In the genomic region with DNA sequence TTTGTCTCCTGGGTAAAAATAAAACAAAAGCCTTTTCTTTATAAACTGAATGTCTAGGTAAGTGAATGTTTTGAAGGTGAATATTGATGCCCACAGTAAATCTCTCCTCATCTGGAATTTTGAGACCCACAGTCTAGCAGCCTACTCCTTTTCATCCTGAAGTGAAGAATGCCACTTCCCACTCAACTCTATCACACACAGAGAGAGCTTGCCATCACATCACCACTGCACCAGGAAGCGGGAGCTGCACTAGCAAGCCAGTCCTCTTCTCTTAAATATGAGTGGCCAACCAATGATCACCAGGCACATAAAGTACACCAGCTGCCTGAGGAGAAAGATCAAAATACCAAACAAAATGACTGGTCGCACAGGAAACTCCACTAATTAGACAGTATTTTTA, we compare ENCODE assay signal across 18 cellular contexts.
A peak's percentile ranks its signal among the peaks of the same experiment; 100 is the strongest.
DNase-seq lines count a peak whose midpoint lies in the region; ATAC-seq and TF ChIP-seq lines count a peak whose summit lies in the region.
"Had no signal": no experiment of that assay in that cellular context is flagged by ENCODE, and none has a peak within 500 bp of the region (broad histone marks: within the 10 kb centered on the region; RNA-seq: fewer than 3 reads in every experiment).

No MANE protein-coding gene starts in this region.

- no peaks in the 10 kb centered on the region for H3K36me3 ChIP-seq in GM23338 (ENCODE audit: insufficient read depth)

- H3F3A ChIP-seq in GM23338 (replicated peaks; ENCODE audit: low read depth) = no peaks in the 10 kb centered on the region

- H3K36me3 Mint-ChIP-seq in stimulated activated naive CD8-positive, alpha-beta T cell treated with anti-CD3 and anti-CD28 coated beads, Interleukin-15, Interleukin-2, amounts not matched to agents 100 ng/mL and 50 ng/mL, for 24 hours (ENCODE audit: low read depth) = peaks cover 47% of the 10 kb centered on the region
- no peaks in the 10 kb centered on the region for H3K36me3 Mint-ChIP-seq in GM23338 (ENCODE audit: low read depth)
- H3K36me3 Mint-ChIP-seq in activated naive CD8-positive, alpha-beta T cell = peaks cover 15% of the 10 kb centered on the region
- H3K36me3 Mint-ChIP-seq in stimulated activated effector memory CD8-positive, alpha-beta T cell treated with anti-CD3 and anti-CD28 coated beads, Interleukin-12 subunit alpha, Interleukin-12 subunit beta, amount 100 ng/mL, for 72 hours = peaks cover 19% of the 10 kb centered on the region
- H3K36me3 Mint-ChIP-seq: CD14-positive monocyte; CD8-positive, alpha-beta T cell had no signal

- TF ChIP-seq CTCF in GM23338 (conservative IDR thresholded peaks at IDR 0.05; ENCODE audit: low read depth in 2 of 2) = no peak

- no peaks in the 10 kb centered on the region for H3K27me3 Mint-ChIP-seq in stimulated activated naive CD8-positive, alpha-beta T cell treated with anti-CD3 and anti-CD28 coated beads, Interleukin-15, Interleukin-2, amounts not matched to agents 100 ng/mL and 50 ng/mL, for 24 hours
- H3K27me3 Mint-ChIP-seq in GM23338 (ENCODE audit: insufficient read depth, low read depth, poor library complexity) = no peaks in the 10 kb centered on the region
- no peaks in the 10 kb centered on the region for H3K27me3 Mint-ChIP-seq in activated naive CD8-positive, alpha-beta T cell

- peak overlapping the region; percentile 77 for H3K27ac Mint-ChIP-seq in stimulated activated naive CD8-positive, alpha-beta T cell treated with anti-CD3 and anti-CD28 coated beads, Interleukin-15, Interleukin-2, amounts not matched to agents 100 ng/mL and 50 ng/mL, for 24 hours
- H3K27ac Mint-ChIP-seq in GM23338 = no peak overlapping the region
- H3K27ac Mint-ChIP-seq in activated naive CD8-positive, alpha-beta T cell = peak overlapping the region; percentile 82
- H3K27ac Mint-ChIP-seq in stimulated activated effector memory CD8-positive, alpha-beta T cell treated with anti-CD3 and anti-CD28 coated beads, Interleukin-12 subunit alpha, Interleukin-12 subunit beta, amount 100 ng/mL, for 72 hours = peak overlapping the region; percentile 26
- H3K27ac Mint-ChIP-seq: CD8-positive, alpha-beta T cell; HFFc6 had no signal

- ATAC-seq in stimulated activated naive CD8-positive, alpha-beta T cell treated with anti-CD3 and anti-CD28 coated beads, Interleukin-15, Interleukin-2, amounts not matched to agents 100 U/mL and 50 U/mL, for 24 hours = no peak
- no peak for ATAC-seq in GM23338
- no peak for ATAC-seq in stimulated activated effector memory CD8-positive, alpha-beta T cell treated with anti-CD3 and anti-CD28 coated beads, Interleukin-12 subunit alpha, Interleukin-12 subunit beta, amount 100 ng/mL, for 72 hours
- ATAC-seq in GM19035 (IDR thresholded peaks at IDR 0.05; ENCODE audit: unreplicated experiment) = no peak
- ATAC-seq in HG02623 (IDR thresholded peaks at IDR 0.05; ENCODE audit: unreplicated experiment) = no peak
- ATAC-seq in GM19455 (IDR thresholded peaks at IDR 0.05; ENCODE audit: unreplicated experiment) = no peak
- ATAC-seq: A549; CD8-positive, alpha-beta T cell; K562 had no signal

- no peak for DNase-seq in stimulated activated naive CD8-positive, alpha-beta T cell treated with anti-CD3 and anti-CD28 coated beads, Interleukin-15, Interleukin-2, amounts not matched to agents 100 U/mL and 50 U/mL, for 24 hours
- no peak for DNase-seq in GM23338 (ENCODE audit: low spot score)
- no peak for DNase-seq in stimulated activated effector memory CD8-positive, alpha-beta T cell treated with anti-CD3 and anti-CD28 coated beads, Interleukin-12 subunit alpha, Interleukin-12 subunit beta, amount 100 ng/mL, for 72 hours (ENCODE audit: low spot score in 2 of 2)
- DNase-seq: CD8-positive, alpha-beta T cell; COR-L47; DMS153; DMS79 treated with DMSO at 0.1 percent for 48 hours; EL; HCEC 1CT; HFFc6 had no signal

- no peak overlapping the region for H3K27ac ChIP-seq in GM23338 (ENCODE audit: low read depth)
- H3K27ac ChIP-seq: A549 had no signal

- no peaks in the 10 kb centered on the region for H4K20me1 ChIP-seq in GM23338 (replicated peaks; ENCODE audit: insufficient read depth)

- no peak overlapping the region for H3K4me3 ChIP-seq in GM23338
- H3K4me3 ChIP-seq: A549, K562 had no signal

- H3K9me2 ChIP-seq in GM23338 (ENCODE audit: insufficient read depth) = no peaks in the 10 kb centered on the region

- H3K9me3 Mint-ChIP-seq in stimulated activated naive CD8-positive, alpha-beta T cell treated with anti-CD3 and anti-CD28 coated beads, Interleukin-15, Interleukin-2, amounts not matched to agents 100 ng/mL and 50 ng/mL, for 24 hours = peaks cover 17% of the 10 kb centered on the region
- H3K9me3 Mint-ChIP-seq in GM23338 = no peaks in the 10 kb centered on the region
- peaks cover 4% of the 10 kb centered on the region for H3K9me3 Mint-ChIP-seq in activated naive CD8-positive, alpha-beta T cell (ENCODE audit: low read depth)
- H3K9me3 Mint-ChIP-seq in stimulated activated effector memory CD8-positive, alpha-beta T cell treated with anti-CD3 and anti-CD28 coated beads, Interleukin-12 subunit alpha, Interleukin-12 subunit beta, amount 100 ng/mL, for 72 hours = no peaks in the 10 kb centered on the region
- H3K9me3 Mint-ChIP-seq: CD8-positive, alpha-beta T cell; HFFc6 had no signal

- H3K4me1 ChIP-seq in GM23338 (ENCODE audit: insufficient read depth) = no peaks in the 10 kb centered on the region
- H3K4me1 ChIP-seq: A549 had no signal

- H3K4me2 ChIP-seq in GM23338 = no peak overlapping the region
- H3K4me2 ChIP-seq: A549 had no signal

- no peak overlapping the region for H3K4me3 Mint-ChIP-seq in stimulated activated naive CD8-positive, alpha-beta T cell treated with anti-CD3 and anti-CD28 coated beads, Interleukin-15, Interleukin-2, amounts not matched to agents 100 ng/mL and 50 ng/mL, for 24 hours
- H3K4me3 Mint-ChIP-seq in GM23338 = no peak overlapping the region
- H3K4me3 Mint-ChIP-seq in activated naive CD8-positive, alpha-beta T cell = peak overlapping the region; percentile 0
- no peak overlapping the region for H3K4me3 Mint-ChIP-seq in stimulated activated effector memory CD8-positive, alpha-beta T cell treated with anti-CD3 and anti-CD28 coated beads, Interleukin-12 subunit alpha, Interleukin-12 subunit beta, amount 100 ng/mL, for 72 hours
- H3K4me3 Mint-ChIP-seq: CD14-positive monocyte; CD8-positive, alpha-beta T cell; HFFc6 had no signal

- H2AFZ ChIP-seq in GM23338 = peak overlapping the region; percentile 49; the same call in 1 of the 2 replicates

- no peaks in the 10 kb centered on the region for H3K27me3 ChIP-seq in GM23338 (ENCODE audit: insufficient read depth)

- peaks cover 73% of the 10 kb centered on the region for H3K4me1 Mint-ChIP-seq in stimulated activated naive CD8-positive, alpha-beta T cell treated with anti-CD3 and anti-CD28 coated beads, Interleukin-15, Interleukin-2, amounts not matched to agents 100 ng/mL and 50 ng/mL, for 24 hours (ENCODE audit: low read depth)
- no peaks in the 10 kb centered on the region for H3K4me1 Mint-ChIP-seq in GM23338
- peaks cover 61% of the 10 kb centered on the region for H3K4me1 Mint-ChIP-seq in activated naive CD8-positive, alpha-beta T cell (ENCODE audit: low read depth)
- peaks cover 46% of the 10 kb centered on the region for H3K4me1 Mint-ChIP-seq in stimulated activated effector memory CD8-positive, alpha-beta T cell treated with anti-CD3 and anti-CD28 coated beads, Interleukin-12 subunit alpha, Interleukin-12 subunit beta, amount 100 ng/mL, for 72 hours
- H3K4me1 Mint-ChIP-seq: CD14-positive monocyte had no signal

- no peaks in the 10 kb centered on the region for H3K79me2 ChIP-seq in GM23338 (replicated peaks; ENCODE audit: insufficient read depth)

TF ChIP-seq in GM23338, 12 proteins besides CTCF, POLR2A, EP300 and RAD21 (continues in another document):
- no peak for TF ChIP-seq POLR2AphosphoS5 (IDR thresholded peaks at IDR 0.05; ENCODE audit: low read depth)
- no peak for TF ChIP-seq EZH2 (IDR thresholded peaks at IDR 0.05; ENCODE audit: low read depth, unreplicated experiment)
- TF ChIP-seq, protein P1, sequence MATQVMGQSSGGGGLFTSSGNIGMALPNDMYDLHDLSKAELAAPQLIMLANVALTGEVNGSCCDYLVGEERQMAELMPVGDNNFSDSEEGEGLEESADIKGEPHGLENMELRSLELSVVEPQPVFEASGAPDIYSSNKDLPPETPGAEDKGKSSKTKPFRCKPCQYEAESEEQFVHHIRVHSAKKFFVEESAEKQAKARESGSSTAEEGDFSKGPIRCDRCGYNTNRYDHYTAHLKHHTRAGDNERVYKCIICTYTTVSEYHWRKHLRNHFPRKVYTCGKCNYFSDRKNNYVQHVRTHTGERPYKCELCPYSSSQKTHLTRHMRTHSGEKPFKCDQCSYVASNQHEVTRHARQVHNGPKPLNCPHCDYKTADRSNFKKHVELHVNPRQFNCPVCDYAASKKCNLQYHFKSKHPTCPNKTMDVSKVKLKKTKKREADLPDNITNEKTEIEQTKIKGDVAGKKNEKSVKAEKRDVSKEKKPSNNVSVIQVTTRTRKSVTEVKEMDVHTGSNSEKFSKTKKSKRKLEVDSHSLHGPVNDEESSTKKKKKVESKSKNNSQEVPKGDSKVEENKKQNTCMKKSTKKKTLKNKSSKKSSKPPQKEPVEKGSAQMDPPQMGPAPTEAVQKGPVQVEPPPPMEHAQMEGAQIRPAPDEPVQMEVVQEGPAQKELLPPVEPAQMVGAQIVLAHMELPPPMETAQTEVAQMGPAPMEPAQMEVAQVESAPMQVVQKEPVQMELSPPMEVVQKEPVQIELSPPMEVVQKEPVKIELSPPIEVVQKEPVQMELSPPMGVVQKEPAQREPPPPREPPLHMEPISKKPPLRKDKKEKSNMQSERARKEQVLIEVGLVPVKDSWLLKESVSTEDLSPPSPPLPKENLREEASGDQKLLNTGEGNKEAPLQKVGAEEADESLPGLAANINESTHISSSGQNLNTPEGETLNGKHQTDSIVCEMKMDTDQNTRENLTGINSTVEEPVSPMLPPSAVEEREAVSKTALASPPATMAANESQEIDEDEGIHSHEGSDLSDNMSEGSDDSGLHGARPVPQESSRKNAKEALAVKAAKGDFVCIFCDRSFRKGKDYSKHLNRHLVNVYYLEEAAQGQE (IDR thresholded peaks at IDR 0.05; ENCODE audit: unreplicated experiment) = no peak
- TF ChIP-seq, protein P2, sequence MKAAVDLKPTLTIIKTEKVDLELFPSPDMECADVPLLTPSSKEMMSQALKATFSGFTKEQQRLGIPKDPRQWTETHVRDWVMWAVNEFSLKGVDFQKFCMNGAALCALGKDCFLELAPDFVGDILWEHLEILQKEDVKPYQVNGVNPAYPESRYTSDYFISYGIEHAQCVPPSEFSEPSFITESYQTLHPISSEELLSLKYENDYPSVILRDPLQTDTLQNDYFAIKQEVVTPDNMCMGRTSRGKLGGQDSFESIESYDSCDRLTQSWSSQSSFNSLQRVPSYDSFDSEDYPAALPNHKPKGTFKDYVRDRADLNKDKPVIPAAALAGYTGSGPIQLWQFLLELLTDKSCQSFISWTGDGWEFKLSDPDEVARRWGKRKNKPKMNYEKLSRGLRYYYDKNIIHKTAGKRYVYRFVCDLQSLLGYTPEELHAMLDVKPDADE (IDR thresholded peaks at IDR 0.05) = no peak
- TF ChIP-seq STAT1 (IDR thresholded peaks at IDR 0.05; ENCODE audit: unreplicated experiment) = no peak
- no peak for TF ChIP-seq NANOG (IDR thresholded peaks at IDR 0.05; ENCODE audit: borderline replicate concordance)
- TF ChIP-seq CREB1 (CRISPR knock-in tag; IDR thresholded peaks at IDR 0.05; ENCODE audit: low read depth) = no peak
- no peak for TF ChIP-seq JUNB (IDR thresholded peaks at IDR 0.05; ENCODE audit: unreplicated experiment)
- TF ChIP-seq ZNF114 (CRISPR knock-in tag; IDR thresholded peaks at IDR 0.05) = no peak
